ENCODE assay signal across 1 cellular context in the genomic region with DNA sequence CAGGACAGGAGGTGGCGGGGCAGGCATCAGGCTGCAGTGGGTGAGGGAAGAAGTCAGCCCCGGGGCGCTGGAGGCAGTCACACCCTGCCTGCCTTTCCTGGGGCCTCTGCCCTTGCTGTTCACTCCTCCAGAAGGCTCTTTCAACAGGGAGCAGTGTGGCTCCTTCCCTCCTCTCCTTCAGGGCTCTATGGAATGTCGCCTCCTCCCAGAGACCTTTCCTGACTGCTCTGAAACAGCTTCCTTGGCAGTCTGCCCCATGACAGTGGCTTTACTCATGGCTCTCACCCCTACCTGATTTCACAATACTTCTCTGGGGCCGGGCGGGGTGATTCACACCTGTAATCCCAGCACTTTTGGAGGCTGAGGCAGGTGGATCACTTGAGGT.
TF ChIP-seq lines count a peak whose summit lies in the region.

No MANE protein-coding gene starts in this region.

TF ChIP-seq in K562, 482 proteins besides CTCF, POLR2A, EP300 and RAD21:
- no peak for TF ChIP-seq CEBPG (CRISPR knock-in tag; IDR thresholded peaks at IDR 0.05)
- TF ChIP-seq CEBPG (tag; conservative IDR thresholded peaks at IDR 0.05 in 1 of 2, IDR thresholded peaks at IDR 0.05 in 1 of 2) = 0 out of 4 replicates have a peak, but pooled peaks have one; percentile 30 to 41
- peak; percentile 84 for TF ChIP-seq CEBPB (tag; IDR thresholded peaks at IDR 0.05)
- TF ChIP-seq E2F3 (CRISPR knock-in tag; IDR thresholded peaks at IDR 0.05) = no peak
- TF ChIP-seq TCF7 (IDR thresholded peaks at IDR 0.05; ENCODE audit: borderline replicate concordance) = no peak
